Comparison of ENCODE assay signal across 8 cellular contexts in genomic region chr13:100573121-100573520, GRCh38. TPM values are rescaled to one million over a fixed set of nuclear protein-coding genes. Genes with fewer than 3 reads are reported as not detected.
DNase-seq lines count a peak whose midpoint lies in the region; ATAC-seq and TF ChIP-seq lines count a peak whose summit lies in the region.

No MANE protein-coding gene starts in this region.

- peaks cover 6 to 13% (median 7%) of the 10 kb centered on the region in 3 donors for H3K36me3 Mint-ChIP-seq in CD8-positive, alpha-beta memory T cell
- no peaks in the 10 kb centered on the region for H3K36me3 Mint-ChIP-seq in activated CD4-positive, alpha-beta memory T cell treated with anti-CD3 and anti-CD28 coated beads, Interleukin-2, amount 10 ng/mL, durations not matched to agents 7 days and 5 days (ENCODE audit: low read depth)
- H3K36me3 Mint-ChIP-seq in endodermal cell (ENCODE audit: low read depth): peaks cover 4% of the 10 kb centered on the region
- peaks cover 20% of the 10 kb centered on the region for H3K36me3 Mint-ChIP-seq in stimulated activated memory B cell treated with anti-CD40 and anti-IgM and Interleukin-4, amounts not matched to agents 10 μg/mL and 1 μg/mL and 100 μg/mL, for 72 hours

- H3K27ac ChIP-seq in CD8-positive, alpha-beta memory T cell (ENCODE audit: low read depth, low read length): no peak overlapping the region
- no peak overlapping the region for H3K27ac ChIP-seq in endodermal cell (ENCODE audit: low read depth, low read length)

- no peaks in the 10 kb centered on the region for H3K9me3 ChIP-seq in CD8-positive, alpha-beta memory T cell (ENCODE audit: low read length)
- peaks cover 8% of the 10 kb centered on the region for H3K9me3 ChIP-seq in endodermal cell (ENCODE audit: control insufficient read depth, low read length)

- POLR2A ChIA-PET in CD8-positive, alpha-beta memory T cell (lab: Charles Lee): interaction anchor here (0.8 kb wide), 1 partner anchor 15 kb away, joined by 5 read pairs; no protein-coding TSS in a partner anchor
- POLR2A ChIA-PET in activated CD4-positive, alpha-beta memory T cell treated with anti-CD3 and anti-CD28 coated beads, Interleukin-2, amount 10 ng/mL, durations not matched to agents 7 days and 5 days (lab: Charles Lee): interaction anchor here (0.7 to 1.6 kb wide), 3 partner anchors 15 to 101 kb away, joined by 4 to 7 read pairs (median 4); partner anchors contain the start of gene TMTC4

- H3K4me1 Mint-ChIP-seq in CD8-positive, alpha-beta memory T cell: peaks cover 12 to 18% (median 16%) of the 10 kb centered on the region in 3 donors
- H3K4me1 Mint-ChIP-seq in activated CD4-positive, alpha-beta memory T cell treated with anti-CD3 and anti-CD28 coated beads, Interleukin-2, amount 10 ng/mL, durations not matched to agents 7 days and 5 days: peaks cover 20% of the 10 kb centered on the region
- no peaks in the 10 kb centered on the region for H3K4me1 Mint-ChIP-seq in endodermal cell
- H3K4me1 Mint-ChIP-seq in stimulated activated memory B cell treated with anti-CD40 and anti-IgM and Interleukin-4, amounts not matched to agents 10 μg/mL and 1 μg/mL and 100 μg/mL, for 72 hours: no peaks in the 10 kb centered on the region

- no peaks in the 10 kb centered on the region for H3K27me3 Mint-ChIP-seq in CD8-positive, alpha-beta memory T cell
- H3K27me3 Mint-ChIP-seq in activated CD4-positive, alpha-beta memory T cell treated with anti-CD3 and anti-CD28 coated beads, Interleukin-2, amount 10 ng/mL, durations not matched to agents 7 days and 5 days: peaks cover 2% of the 10 kb centered on the region
- no peaks in the 10 kb centered on the region for H3K27me3 Mint-ChIP-seq in endodermal cell (ENCODE audit: insufficient read depth)
- H3K27me3 Mint-ChIP-seq in stimulated activated memory B cell treated with anti-CD40 and anti-IgM and Interleukin-4, amounts not matched to agents 10 μg/mL and 1 μg/mL and 100 μg/mL, for 72 hours: no peaks in the 10 kb centered on the region

- DNase-seq in CD8-positive, alpha-beta memory T cell: peak; percentile 53 to 77 (median 65)
- DNase-seq in NCI-H82 (lab: John Stamatoyannopoulos, UW): peak; percentile 95
- peak; percentile 76 for DNase-seq in activated CD4-positive, alpha-beta memory T cell treated with anti-CD3 and anti-CD28 coated beads, Interleukin-2, amount 10 ng/mL, durations not matched to agents 7 days and 5 days
- peak; percentile 87 for DNase-seq in endodermal cell
- DNase-seq in mucosa of gallbladder (ENCODE audit: low spot score): peak; percentile 69

- peaks cover 13% of the 10 kb centered on the region for H3K4me1 ChIP-seq in CD8-positive, alpha-beta memory T cell (ENCODE audit: insufficient read depth, low read length)
- H3K4me1 ChIP-seq in endodermal cell (ENCODE audit: control insufficient read depth, insufficient read depth, low read length): no peaks in the 10 kb centered on the region

- H3K4me3 ChIP-seq in CD8-positive, alpha-beta memory T cell (ENCODE audit: low read length): no peak overlapping the region
- no peak overlapping the region for H3K4me3 ChIP-seq in endodermal cell (ENCODE audit: low read length)

- H3K36me3 ChIP-seq in CD8-positive, alpha-beta memory T cell (ENCODE audit: insufficient read depth, low read length): no peaks in the 10 kb centered on the region
- H3K36me3 ChIP-seq in endodermal cell (ENCODE audit: control insufficient read depth, insufficient read depth, low read length): no peaks in the 10 kb centered on the region

- no peaks in the 10 kb centered on the region for H3K9me3 Mint-ChIP-seq in CD8-positive, alpha-beta memory T cell
- no peaks in the 10 kb centered on the region for H3K9me3 Mint-ChIP-seq in activated CD4-positive, alpha-beta memory T cell treated with anti-CD3 and anti-CD28 coated beads, Interleukin-2, amount 10 ng/mL, durations not matched to agents 7 days and 5 days
- H3K9me3 Mint-ChIP-seq in endodermal cell: peaks cover 17% of the 10 kb centered on the region
- no peaks in the 10 kb centered on the region for H3K9me3 Mint-ChIP-seq in stimulated activated memory B cell treated with anti-CD40 and anti-IgM and Interleukin-4, amounts not matched to agents 10 μg/mL and 1 μg/mL and 100 μg/mL, for 72 hours

- no peak overlapping the region for H3K9ac ChIP-seq in endodermal cell (ENCODE audit: extremely low read depth, low read length, poor library complexity, severe bottlenecking)

- TF ChIP-seq CTCF in endodermal cell (conservative IDR thresholded peaks at IDR 0.05): peak; percentile 89

- no peaks in the 10 kb centered on the region for H3K27me3 ChIP-seq in CD8-positive, alpha-beta memory T cell (ENCODE audit: insufficient read depth, low read length, poor library complexity, severe bottlenecking)
- no peaks in the 10 kb centered on the region for H3K27me3 ChIP-seq in endodermal cell (ENCODE audit: control insufficient read depth, insufficient read depth, low read length, poor library complexity, severe bottlenecking)

- CTCF ChIA-PET in CD8-positive, alpha-beta memory T cell (lab: Charles Lee): interaction anchor here (0.6 to 3.9 kb wide), 17 partner anchors 8 to 915 kb away, joined by 3 to 47 read pairs (median 4); partner anchors contain the start of genes GGACT and TMTC4
- CTCF ChIA-PET in activated CD4-positive, alpha-beta memory T cell treated with anti-CD3 and anti-CD28 coated beads, Interleukin-2, amount 10 ng/mL, durations not matched to agents 7 days and 5 days (lab: Charles Lee): interaction anchor here (0.6 to 5.1 kb wide), 34 partner anchors 10 to 639 kb away, joined by 3 to 49 read pairs (median 4); partner anchors contain the start of genes GGACT and TMTC4

- no peak overlapping the region for H3K27ac Mint-ChIP-seq in CD8-positive, alpha-beta memory T cell
- no peak overlapping the region for H3K27ac Mint-ChIP-seq in activated CD4-positive, alpha-beta memory T cell treated with anti-CD3 and anti-CD28 coated beads, Interleukin-2, amount 10 ng/mL, durations not matched to agents 7 days and 5 days
- H3K27ac Mint-ChIP-seq in endodermal cell: no peak overlapping the region
- no peak overlapping the region for H3K27ac Mint-ChIP-seq in stimulated activated memory B cell treated with anti-CD40 and anti-IgM and Interleukin-4, amounts not matched to agents 10 μg/mL and 1 μg/mL and 100 μg/mL, for 72 hours

- ATAC-seq in GM19438 (IDR thresholded peaks at IDR 0.05; ENCODE audit: low read depth, unreplicated experiment) (peak; percentile 97), HG03520 (IDR thresholded peaks at IDR 0.05; ENCODE audit: unreplicated experiment) (peak; percentile 95)
- peak; percentile 70 for ATAC-seq in stimulated activated memory B cell treated with anti-CD40 and anti-IgM and Interleukin-4, amounts not matched to agents 10 μg/mL and 1 μg/mL and 100 μg/mL, for 72 hours

- WGBS in endodermal cell (ENCODE audit: insufficient coverage in 1 of 2, insufficient read length in 1 of 2), 2 experiments: 50% methylated on average over 2 of the region's 2 CpGs; no CpG with 5 or more reads in 1 of the 2 experiments

- no peak overlapping the region for H3K4me3 Mint-ChIP-seq in CD8-positive, alpha-beta memory T cell
- no peak overlapping the region for H3K4me3 Mint-ChIP-seq in activated CD4-positive, alpha-beta memory T cell treated with anti-CD3 and anti-CD28 coated beads, Interleukin-2, amount 10 ng/mL, durations not matched to agents 7 days and 5 days
- H3K4me3 Mint-ChIP-seq in endodermal cell: no peak overlapping the region
- no peak overlapping the region for H3K4me3 Mint-ChIP-seq in stimulated activated memory B cell treated with anti-CD40 and anti-IgM and Interleukin-4, amounts not matched to agents 10 μg/mL and 1 μg/mL and 100 μg/mL, for 72 hours

RNA-seq across cellular contexts. Expression of gene GGACT, which starts 15.5 kb away (rescaled TPM):
- 1 to 10 TPM; 4.9 to 5.7 TPM for total RNA-seq in CD8-positive, alpha-beta memory T cell
- 9.2 TPM for polyA plus RNA-seq in CD8-positive, alpha-beta memory T cell
- 10 to 100 TPM in 1 of 2 experiments, 1 to 10 TPM in 1; 9.5 to 11.4 TPM for total RNA-seq in activated CD4-positive, alpha-beta memory T cell treated with anti-CD3 and anti-CD28 coated beads, Interleukin-2, amount 10 ng/mL, durations not matched to agents 7 days and 5 days
- total RNA-seq in endodermal cell: 1 to 10 TPM; 2.7 to 6.6 TPM
- polyA plus RNA-seq in endodermal cell (2013, experiment 1 of 2): 5.0 TPM
- 4.6 TPM for polyA plus RNA-seq in endodermal cell (2013, experiment 2 of 2)
- total RNA-seq in mucosa of gallbladder: 6.4 TPM
